26 cellular contexts compared by ENCODE assay signal in the genomic region with DNA sequence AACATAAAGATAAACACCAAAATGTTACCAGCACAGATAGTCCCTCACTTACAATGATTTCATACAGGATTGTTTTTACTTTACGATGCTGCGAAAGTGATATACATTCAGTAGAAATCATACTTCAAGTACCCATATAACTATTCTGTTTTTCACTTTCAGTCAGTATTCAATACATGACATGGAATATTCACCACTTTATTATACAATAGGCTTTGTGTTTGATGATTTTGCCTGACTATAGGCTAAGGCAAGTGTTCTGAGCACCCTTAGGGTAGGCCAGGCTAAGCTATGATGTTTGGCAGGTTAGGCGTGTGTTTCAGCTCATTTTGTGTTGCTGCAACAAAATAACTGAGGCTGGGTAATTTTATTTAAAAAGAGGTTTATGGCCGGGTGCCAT.
"Had no signal": no experiment of that assay in that cellular context is flagged by ENCODE, and none has a peak within 500 bp of the region (broad histone marks: within the 10 kb centered on the region; RNA-seq: fewer than 3 reads in every experiment).

No MANE protein-coding gene starts in this region.

- H3K27me3 ChIP-seq: right atrium auricular region, tibial nerve had no signal

- H3K36me3 ChIP-seq: right atrium auricular region, tibial nerve had no signal

- DNase-seq: activated CD4-positive, alpha-beta T cell treated with anti-CD3 and anti-CD28 coated beads for 4 hours; activated CD4-positive, alpha-beta T cell treated with anti-CD3 and anti-CD28 coated beads, Interleukin-2, amount 50 U/mL, for 4 hours; activated CD8-positive, alpha-beta memory T cell treated with anti-CD3 and anti-CD28 coated beads, Interleukin-2, amount 50 U/mL, for 4 hours; activated effector memory CD4-positive, alpha-beta T cell treated with Interleukin-2 at 50 U/mL for 16 hours; activated naive CD4-positive, alpha-beta T cell treated with Interleukin-2 at 50 U/mL for 16 hours; activated T-cell treated with anti-CD3 and anti-CD28 coated beads, Interleukin-2, amount 50 U/mL, for 24 hours; amygdala; caudate nucleus; cortex of kidney; effector memory CD8-positive, alpha-beta T cell; foreskin fibroblast; head of caudate nucleus; hippocampal formation; left cardiac atrium; left ventricle myocardium superior; mucosa of descending colon; stimulated activated CD4-positive, alpha-beta T cell treated with anti-CD3 and anti-CD28 coated beads, Interleukin-1b, Interleukin-23, amount 100 ng/mL, for 48 hours; stimulated activated CD4-positive, alpha-beta T cell treated with anti-CD3 and anti-CD28 coated beads, Interleukin-4, amount 100 ng/mL, for 4 hours; stimulated activated CD8-positive, alpha-beta memory T cell treated with anti-CD3 and anti-CD28 coated beads, Interleukin-4, amount 100 ng/mL, for 48 hours; stimulated activated naive B cell treated with anti-CD40 and anti-IgM and Interleukin-4, amounts not matched to agents 10 μg/mL and 1 μg/mL and 100 μg/mL, for 72 hours had no signal

- FAIRE-seq: keratinocyte, urothelium cell line had no signal

- H3K4me3 Mint-ChIP-seq: activated T-cell treated with anti-CD3 and anti-CD28 coated beads, Interleukin-2, amount 50 U/mL, for 24 hours; effector memory CD8-positive, alpha-beta T cell; natural killer cell treated with Interleukin-12 subunit alpha and Interleukin-12 subunit beta and Interleukin-15 and Interleukin-18, amount 100 ng/mL, for 72 hours; stimulated activated naive B cell treated with anti-CD40 and anti-IgM and Interleukin-4, amounts not matched to agents 10 μg/mL and 1 μg/mL and 100 μg/mL, for 72 hours had no signal

- H3K4me2 ChIP-seq: smooth muscle cell had no signal

- H3K27ac Mint-ChIP-seq: activated T-cell treated with anti-CD3 and anti-CD28 coated beads, Interleukin-2, amount 50 U/mL, for 24 hours; effector memory CD8-positive, alpha-beta T cell; natural killer cell treated with Interleukin-12 subunit alpha and Interleukin-12 subunit beta and Interleukin-15 and Interleukin-18, amount 100 ng/mL, for 72 hours; stimulated activated naive B cell treated with anti-CD40 and anti-IgM and Interleukin-4, amounts not matched to agents 10 μg/mL and 1 μg/mL and 100 μg/mL, for 72 hours had no signal

- H3K4me3 ChIP-seq: mucosa of descending colon, right atrium auricular region, smooth muscle cell, tibial nerve had no signal

- H3K36me3 Mint-ChIP-seq: natural killer cell treated with Interleukin-12 subunit alpha and Interleukin-12 subunit beta and Interleukin-15 and Interleukin-18, amount 100 ng/mL, for 72 hours had no signal

- H3K27ac ChIP-seq: right atrium auricular region, tibial nerve had no signal

- H3K9me3 Mint-ChIP-seq: activated T-cell treated with anti-CD3 and anti-CD28 coated beads, Interleukin-2, amount 50 U/mL, for 24 hours; effector memory CD8-positive, alpha-beta T cell; natural killer cell treated with Interleukin-12 subunit alpha and Interleukin-12 subunit beta and Interleukin-15 and Interleukin-18, amount 100 ng/mL, for 72 hours had no signal

- ATAC-seq: effector memory CD8-positive, alpha-beta T cell; left cardiac atrium; left ventricle myocardium superior; mucosa of descending colon; stimulated activated naive B cell treated with anti-CD40 and anti-IgM and Interleukin-4, amounts not matched to agents 10 μg/mL and 1 μg/mL and 100 μg/mL, for 72 hours had no signal

- H3K9me3 ChIP-seq: mucosa of descending colon, right atrium auricular region, tibial nerve had no signal

- H3K27me3 Mint-ChIP-seq: activated T-cell treated with anti-CD3 and anti-CD28 coated beads, Interleukin-2, amount 50 U/mL, for 24 hours; effector memory CD8-positive, alpha-beta T cell; natural killer cell treated with Interleukin-12 subunit alpha and Interleukin-12 subunit beta and Interleukin-15 and Interleukin-18, amount 100 ng/mL, for 72 hours; stimulated activated naive B cell treated with anti-CD40 and anti-IgM and Interleukin-4, amounts not matched to agents 10 μg/mL and 1 μg/mL and 100 μg/mL, for 72 hours had no signal
